In the genomic region with DNA sequence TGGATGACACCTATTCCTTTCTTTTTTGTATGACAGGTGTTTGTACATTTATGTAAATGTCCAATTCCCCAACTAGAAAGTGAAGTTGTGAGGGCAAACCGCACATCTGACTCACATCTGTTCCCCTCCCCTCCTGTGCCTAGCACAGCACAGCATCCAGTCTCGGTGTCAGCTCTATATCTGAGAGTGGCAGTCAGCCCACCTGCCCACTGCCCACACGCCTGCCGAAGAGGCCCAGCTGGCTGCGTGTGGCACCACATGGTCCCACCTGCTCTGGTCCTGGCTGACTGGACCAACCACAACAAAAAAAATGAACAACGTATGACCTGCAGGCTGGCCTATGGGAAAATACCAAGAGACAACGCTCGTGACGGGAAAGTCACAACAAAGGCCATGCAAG, we compare ENCODE assay signal across 11 cellular contexts.
DNase-seq lines count a peak whose midpoint lies in the region; ATAC-seq and TF ChIP-seq lines count a peak whose summit lies in the region.
"Had no signal": no experiment of that assay in that cellular context is flagged by ENCODE, and none has a peak within 500 bp of the region (broad histone marks: within the 10 kb centered on the region; RNA-seq: fewer than 3 reads in every experiment).

No MANE protein-coding gene starts in this region.

- POLR2A ChIA-PET in Caco-2 (lab: Charles Lee): no interaction called here

- CTCF ChIA-PET in Caco-2 (lab: Charles Lee): no interaction called here

- H3K9me3 Mint-ChIP-seq in Caco-2 (ENCODE audit: unreplicated experiment): no peaks in the 10 kb centered on the region
- H3K9me3 Mint-ChIP-seq: natural killer cell treated with Interleukin-12 subunit alpha and Interleukin-12 subunit beta and Interleukin-15 and Interleukin-18, amount 100 ng/mL, for 72 hours had no signal

- no peaks in the 10 kb centered on the region for H3K36me3 ChIP-seq in Caco-2 (ENCODE audit: control insufficient read depth, insufficient read depth, low read length)

- intact Hi-C loops in Caco-2 (cut with micrococcal nuclease; ENCODE audit: unreplicated experiment): no loop called here

- TF ChIP-seq CTCF in AG10803 (conservative IDR thresholded peaks at IDR 0.05; ENCODE audit: low read length) (no peak), Caco-2 (IDR thresholded peaks at IDR 0.05; ENCODE audit: insufficient read depth in 1 of 2, low read depth in 1 of 2, low read length in 1 of 2, severe bottlenecking in 1 of 2, unreplicated experiment in 1 of 2) (no peak)

- no peak for DNase-seq in AG10803 (ENCODE audit: low read depth)
- DNase-seq in NCI-H1436 treated with DMSO at 0.1 percent for 48 hours (lab: John Stamatoyannopoulos, UW): no peak
- no peak for DNase-seq in Caco-2
- DNase-seq in GOT3 (lab: John Stamatoyannopoulos, UW): no peak
- no peak for DNase-seq in ureter (ENCODE audit: low spot score)
- DNase-seq: caudate nucleus had no signal

- no peaks in the 10 kb centered on the region for H3K27me3 Mint-ChIP-seq in Caco-2 (ENCODE audit: insufficient read depth, unreplicated experiment)
- H3K27me3 Mint-ChIP-seq: natural killer cell treated with Interleukin-12 subunit alpha and Interleukin-12 subunit beta and Interleukin-15 and Interleukin-18, amount 100 ng/mL, for 72 hours had no signal

- peak overlapping the region; percentile 15; the same call in 1 of the 2 replicates for H3K4me3 ChIP-seq in AG10803 (ENCODE audit: low read length)
- H3K4me3 ChIP-seq in Caco-2 (ENCODE audit: low read depth, low read length): no peak overlapping the region

- no peaks in the 10 kb centered on the region for H3K9me3 ChIP-seq in Caco-2

- ATAC-seq in GM19023 (IDR thresholded peaks at IDR 0.05; ENCODE audit: unreplicated experiment) (peak; percentile 88), HG03039 (IDR thresholded peaks at IDR 0.05; ENCODE audit: unreplicated experiment) (peak; percentile 78)
- ATAC-seq: Panc1 had no signal

- H3K27me3 ChIP-seq in Caco-2 (replicated peaks; ENCODE audit: control insufficient read depth, insufficient read depth, low read length): no peaks in the 10 kb centered on the region

- no peak overlapping the region for H3K4me3 Mint-ChIP-seq in Caco-2 (ENCODE audit: unreplicated experiment)
- H3K4me3 Mint-ChIP-seq: natural killer cell treated with Interleukin-12 subunit alpha and Interleukin-12 subunit beta and Interleukin-15 and Interleukin-18, amount 100 ng/mL, for 72 hours had no signal

- no peaks in the 10 kb centered on the region for H3K36me3 Mint-ChIP-seq in Caco-2 (ENCODE audit: insufficient read depth, unreplicated experiment)
- H3K36me3 Mint-ChIP-seq: natural killer cell treated with Interleukin-12 subunit alpha and Interleukin-12 subunit beta and Interleukin-15 and Interleukin-18, amount 100 ng/mL, for 72 hours had no signal

- no peak overlapping the region for H3K27ac Mint-ChIP-seq in Caco-2 (ENCODE audit: unreplicated experiment)

- peak overlapping the region; percentile 39 for H3K27ac ChIP-seq in cingulate gyrus (ENCODE audit: low read depth, low read length)

- no peaks in the 10 kb centered on the region for H3K4me1 ChIP-seq in Caco-2

- no TSS peak for BruUV-seq in Caco-2 (replicated peaks; lab: Mats Ljungman, UMichigan)

- H3K4me1 Mint-ChIP-seq in Caco-2 (ENCODE audit: low read depth, unreplicated experiment): no peaks in the 10 kb centered on the region
